Comparison of ENCODE assay signal across 23 cellular contexts in the genomic region with DNA sequence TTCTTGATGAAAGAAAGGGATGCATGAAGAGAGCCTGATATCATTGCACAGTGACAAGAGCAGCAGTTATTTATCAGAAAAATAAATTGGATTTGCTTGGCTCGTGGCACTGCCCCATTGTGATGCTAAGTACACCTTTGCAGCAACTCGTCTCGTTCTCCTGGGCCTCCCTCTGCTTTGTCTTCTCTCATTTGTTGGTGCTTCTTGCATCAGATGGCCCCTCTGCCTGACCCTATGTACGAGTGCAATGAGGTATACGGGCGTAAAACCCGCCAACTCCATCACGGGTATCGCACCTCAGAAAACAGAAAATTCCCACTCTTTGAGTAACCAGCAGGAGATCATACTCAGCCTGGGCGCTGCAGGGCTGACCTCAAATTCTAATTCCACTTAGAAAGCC.
A peak's percentile ranks its signal among the peaks of the same experiment; 100 is the strongest.
DNase-seq lines count a peak whose midpoint lies in the region; FAIRE-seq lines count a peak whose summit lies in the region.
"Had no signal": no experiment of that assay in that cellular context is flagged by ENCODE, and none has a peak within 500 bp of the region (broad histone marks: within the 10 kb centered on the region; RNA-seq: fewer than 3 reads in every experiment).

No MANE protein-coding gene starts in this region.

- DNase-seq in ELF-1 (ENCODE audit: low read depth, low spot score) (peak; percentile 21), HAP-1 (ENCODE audit: low spot score in 2 of 2) (peak; percentile 25 to 44), iPS-NIHi11 (ENCODE audit: low spot score) (peak; percentile 35), posterior vena cava (ENCODE audit: low spot score) (peak; percentile 20), small intestine (no peak), NCI-H2227 treated with DMSO at 0.1 percent for 48 hours (lab: John Stamatoyannopoulos, UW) (no peak)
- DNase-seq in activated CD4-positive, CD25-positive, alpha-beta regulatory T cell treated with anti-CD3 and anti-CD28 coated beads, Interleukin-2, amount 50 U/mL, for 72 hours: no peak
- DNase-seq: AML-193; Caco-2; CD4-positive, alpha-beta T cell; GDM1; GOT3; HFFc6; IMR-90 had no signal

- in situ Hi-C loops in HAP-1 (cut with MboI; ENCODE audit: low sequenced_read_pairs): no loop called here

- WGBS in small intestine, 3 donors: 75 to 84% (median 76%) methylated on average over 10 of the region's 10 CpGs

- no peaks in the 10 kb centered on the region for H3K36me3 ChIP-seq in HAP-1 (replicated peaks)
- H3K36me3 ChIP-seq in small intestine (ENCODE audit: control insufficient read depth in 2 of 2, insufficient read depth in 2 of 2, low read length in 2 of 2): no peaks in the 10 kb centered on the region

- intact Hi-C loops in posterior vena cava (cut with DNase I): loop anchor here in 1 of 2 donors (5.0 kb wide), 1 partner anchor 1340 kb away; no protein-coding TSS in a partner anchor

- H3K4me1 ChIP-seq in HAP-1: no peaks in the 10 kb centered on the region; the same call in 1 of the 2 replicates
- H3K4me1 ChIP-seq in small intestine (ENCODE audit: control insufficient read depth in 2 of 2, insufficient read depth in 1 of 2, low read depth in 1 of 2, low read length in 1 of 2): no peaks in the 10 kb centered on the region
- H3K4me1 ChIP-seq: A549 had no signal

- H3K4me3 ChIP-seq in HAP-1 (no peak overlapping the region), small intestine (ENCODE audit: low read depth in 1 of 2, low read length in 2 of 2) (no peak overlapping the region)
- H3K4me3 ChIP-seq: A549, K562 had no signal

- H3K9me3 ChIP-seq in HAP-1 (no peaks in the 10 kb centered on the region), small intestine (ENCODE audit: control insufficient read depth, low read depth) (no peaks in the 10 kb centered on the region)
- H3K9me3 ChIP-seq: A549, Caco-2 had no signal

- FAIRE-seq in small intestine (lab: Jason Lieb, UNC): no peak
- FAIRE-seq: A549, D721Med, GM12892, GM18507, HTR-8/SVneo, K562 had no signal

- no peaks in the 10 kb centered on the region for H3K27me3 ChIP-seq in HAP-1 (ENCODE audit: low read depth)
- no peaks in the 10 kb centered on the region for H3K27me3 ChIP-seq in small intestine (ENCODE audit: control insufficient read depth in 2 of 2, insufficient read depth in 2 of 2, low read length in 2 of 2)

- no peak overlapping the region for H3K27ac ChIP-seq in small intestine (ENCODE audit: low read depth in 1 of 2, low read length in 1 of 2)
- H3K27ac ChIP-seq: 22Rv1, A549, C4-2B, HL-60 had no signal

Comparison
In these comparisons a context has a peak if more than half of its experiments do, and no peak if none do; other contexts are left out.
1. DNase-seq: peak in ELF-1 (single experiment), HAP-1 (2 of 2), iPS-NIHi11 (single experiment) and posterior vena cava (single experiment); none in small intestine (single experiment), activated CD4-positive, CD25-positive, alpha-beta regulatory T cell treated with anti-CD3 and anti-CD28 coated beads, Interleukin-2, amount 50 U/mL, for 72 hours (single experiment) and NCI-H2227 treated with DMSO at 0.1 percent for 48 hours (single experiment).